Comparison of ENCODE assay signal across 20 cellular contexts in the genomic region with DNA sequence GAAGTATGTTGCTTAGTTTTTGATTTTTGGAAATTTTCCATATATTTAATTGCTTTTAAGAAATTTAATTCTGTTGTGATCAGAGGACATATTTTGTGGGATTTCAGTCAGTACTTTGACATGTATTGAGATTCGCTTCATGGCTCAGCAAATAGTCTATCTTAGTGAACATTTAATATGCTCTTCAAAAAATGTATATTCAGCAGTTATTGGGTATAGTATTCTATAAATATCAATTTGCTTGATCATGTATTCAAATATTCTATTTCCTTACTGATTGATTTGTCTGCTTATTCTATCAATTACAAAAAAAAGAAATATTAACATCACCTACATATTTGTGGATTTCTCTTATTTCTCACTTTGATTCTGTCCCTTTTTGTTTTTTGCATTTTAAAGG.
DNase-seq lines count a peak whose midpoint lies in the region; ATAC-seq, FAIRE-seq and TF ChIP-seq lines count a peak whose summit lies in the region.
"Had no signal": no experiment of that assay in that cellular context is flagged by ENCODE, and none has a peak within 500 bp of the region (broad histone marks: within the 10 kb centered on the region; RNA-seq: fewer than 3 reads in every experiment).

No MANE protein-coding gene starts in this region.

- no peak for TF ChIP-seq EP300 in A549 (IDR thresholded peaks at IDR 0.05)

- TF ChIP-seq CTCF in A549 (IDR thresholded peaks at IDR 0.05): no peak

- no peak for TF ChIP-seq RAD21 in A549 (conservative IDR thresholded peaks at IDR 0.05 in 1 of 2, IDR thresholded peaks at IDR 0.05 in 1 of 2)

- no peaks in the 10 kb centered on the region for H4K20me1 ChIP-seq in Karpas-422 (ENCODE audit: insufficient read depth, low read depth, low read length)
- H4K20me1 ChIP-seq: BLaER1 had no signal

- H2AFZ ChIP-seq in Karpas-422 (ENCODE audit: low read length): no peak overlapping the region

- H3K36me3 ChIP-seq in Karpas-422 (ENCODE audit: insufficient read depth, low read length) (no peaks in the 10 kb centered on the region), small intestine (ENCODE audit: control insufficient read depth in 2 of 2, insufficient read depth in 2 of 2, low read length in 2 of 2) (no peaks in the 10 kb centered on the region)
- H3K36me3 ChIP-seq: BE2C, BLaER1 had no signal

- H3K27ac ChIP-seq in A549 (no peak overlapping the region), Karpas-422 (ENCODE audit: low read length) (no peak overlapping the region), small intestine (ENCODE audit: low read depth in 1 of 2, low read length in 1 of 2) (no peak overlapping the region)
- H3K27ac ChIP-seq: BLaER1 had no signal

- H3K4me1 ChIP-seq in A549 (no peaks in the 10 kb centered on the region), Karpas-422 (ENCODE audit: low read length) (no peaks in the 10 kb centered on the region), small intestine (ENCODE audit: control insufficient read depth in 2 of 2, insufficient read depth in 1 of 2, low read depth in 1 of 2, low read length in 1 of 2) (no peaks in the 10 kb centered on the region)
- H3K4me1 ChIP-seq: BE2C, BLaER1 had no signal

- DNase-seq in A549 (ENCODE audit: low read depth in 1 of 2, low spot score in 1 of 2) (no peak), Karpas-422 (peak; percentile 11), small intestine (no peak), DMS 273 (lab: John Stamatoyannopoulos, UW; ENCODE audit: unreplicated experiment) (no peak)
- DNase-seq: 8988T; ACHN; BE2C; C1 segment of cervical spinal cord; CD4-positive, alpha-beta memory T cell; CD4-positive, CD25-positive, alpha-beta regulatory T cell; CD8-positive, alpha-beta memory T cell; COR-L47; DMS79 treated with DMSO at 0.1 percent for 48 hours; GF-D8 had no signal

- FAIRE-seq in A204.1 (lab: Jason Lieb, UNC) (peak; percentile 48), A549 (lab: Jason Lieb, UNC) (no peak), small intestine (lab: Jason Lieb, UNC) (peak; percentile 30)
- FAIRE-seq: GM12891, GM19239 had no signal

- no peaks in the 10 kb centered on the region for H3K9me2 ChIP-seq in Karpas-422 (replicated peaks; ENCODE audit: insufficient read depth, low read length)

- POLR2A ChIA-PET in A549 (lab: Yijun Ruan, JAX): no interaction called here

- H3K79me2 ChIP-seq in Karpas-422 (ENCODE audit: low read length): no peaks in the 10 kb centered on the region

- no peak overlapping the region for H3K4me2 ChIP-seq in A549
- no peak overlapping the region for H3K4me2 ChIP-seq in Karpas-422 (ENCODE audit: low read depth, low read length, poor library complexity, severe bottlenecking)
- H3K4me2 ChIP-seq: BLaER1 had no signal

- H3K4me3 ChIP-seq in A549 (no peak overlapping the region), Karpas-422 (ENCODE audit: low read length) (no peak overlapping the region), small intestine (ENCODE audit: low read depth in 1 of 2, low read length in 2 of 2) (no peak overlapping the region)
- H3K4me3 ChIP-seq: BLaER1 had no signal

- 82% methylated on average over 1 of the region's 1 CpG for WGBS in A549 (ENCODE audit: missing lambda C conversion rate)
- WGBS in small intestine, 3 donors: 75 to 88% (median 86%) methylated on average over 1 of the region's 1 CpG

- H3K27me3 ChIP-seq in Karpas-422 (ENCODE audit: low read length) (no peaks in the 10 kb centered on the region), small intestine (ENCODE audit: control insufficient read depth in 2 of 2, insufficient read depth in 2 of 2, low read length in 2 of 2) (peaks cover 0 to 2% of the 10 kb centered on the region in 2 donors)
- H3K27me3 ChIP-seq: BE2C, BLaER1 had no signal

- H3K9me3 ChIP-seq in A549 (peaks cover 13% of the 10 kb centered on the region), Karpas-422 (ENCODE audit: low read length) (no peaks in the 10 kb centered on the region; the same call in 1 of the 2 replicates), small intestine (ENCODE audit: control insufficient read depth, low read depth) (no peaks in the 10 kb centered on the region)
- H3K9me3 ChIP-seq: BE2C had no signal

- no peak overlapping the region for H3K9ac ChIP-seq in Karpas-422 (ENCODE audit: low read length)
- H3K9ac ChIP-seq: BLaER1 had no signal

- no peak for TF ChIP-seq POLR2A in A549 (IDR thresholded peaks at IDR 0.05; ENCODE audit: low read length)

- CTCF ChIA-PET in A549 (lab: Yijun Ruan, JAX): no interaction called here

- ATAC-seq in A549 (no peak), HG02763 (IDR thresholded peaks at IDR 0.05; ENCODE audit: unreplicated experiment) (no peak), GM19351 (IDR thresholded peaks at IDR 0.05; ENCODE audit: unreplicated experiment) (no peak)

TF ChIP-seq in A549, 52 proteins besides CTCF, POLR2A, EP300 and RAD21:
- TF ChIP-seq, protein P1, sequence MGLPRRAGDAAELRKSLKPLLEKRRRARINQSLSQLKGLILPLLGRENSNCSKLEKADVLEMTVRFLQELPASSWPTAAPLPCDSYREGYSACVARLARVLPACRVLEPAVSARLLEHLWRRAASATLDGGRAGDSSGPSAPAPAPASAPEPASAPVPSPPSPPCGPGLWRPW (IDR thresholded peaks at IDR 0.05): no peak
- no peak for TF ChIP-seq ELK1 (IDR thresholded peaks at IDR 0.05; ENCODE audit: low read depth, low read length)
- TF ChIP-seq HEYL (CRISPR knock-in tag; IDR thresholded peaks at IDR 0.05): no peak
- no peak for TF ChIP-seq HOXB13 (CRISPR knock-in tag; IDR thresholded peaks at IDR 0.05; ENCODE audit: low read depth)
- TF ChIP-seq MAFK (IDR thresholded peaks at IDR 0.05; ENCODE audit: partially characterized antibody): peak; percentile 77
